ENCODE assay signal across 1 cellular context in the genomic region with DNA sequence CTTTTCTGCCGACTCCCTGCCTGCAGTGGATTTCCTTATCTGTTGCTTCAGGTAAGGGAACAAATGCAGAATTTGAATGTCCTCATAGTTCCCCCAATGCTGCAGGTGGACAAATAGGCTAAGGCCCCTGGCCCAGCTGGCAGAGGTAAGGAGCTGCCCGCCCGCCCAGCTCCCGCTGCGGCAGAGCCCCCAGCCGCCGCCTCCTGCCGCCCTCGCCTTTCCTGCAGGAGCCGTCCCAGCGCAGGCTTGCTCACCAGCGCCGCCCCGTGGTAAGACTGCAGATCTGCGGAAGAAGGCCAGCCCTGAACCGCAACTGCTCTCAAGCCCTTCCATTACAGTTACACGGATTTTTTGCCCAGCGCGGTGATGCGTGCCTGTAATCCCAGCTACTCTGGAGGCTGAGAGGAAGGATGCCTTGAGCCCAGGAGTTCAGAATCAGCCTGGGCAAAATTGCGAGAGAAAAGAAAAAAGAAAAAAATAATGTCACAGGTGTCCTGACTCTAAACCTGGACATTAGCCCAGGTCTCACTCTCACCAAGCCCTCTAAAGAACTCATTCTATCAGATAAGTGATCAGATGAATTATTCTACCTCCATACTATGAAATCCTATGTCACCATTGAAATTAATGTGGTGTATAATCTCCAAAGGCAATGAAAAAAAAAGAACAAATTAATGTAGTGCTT.
A peak's percentile ranks its signal among the peaks of the same experiment; 100 is the strongest.
TF ChIP-seq lines count a peak whose summit lies in the region.

No MANE protein-coding gene starts in this region.

TF ChIP-seq in HEK293, 187 proteins besides CTCF, POLR2A, EP300 and RAD21 (continued from another document):
- TF ChIP-seq EGR2 (tag by site-specific recombination; IDR thresholded peaks at IDR 0.05; ENCODE audit: low read depth) (peak; percentile 59), ZFHX2 (tag by site-specific recombination; conservative IDR thresholded peaks at IDR 0.05) (peak; percentile 78), SP7 (tag by site-specific recombination; IDR thresholded peaks at IDR 0.05) (peak; percentile 22; the same call in 1 of the 2 replicates)
- TF ChIP-seq, protein P1, sequence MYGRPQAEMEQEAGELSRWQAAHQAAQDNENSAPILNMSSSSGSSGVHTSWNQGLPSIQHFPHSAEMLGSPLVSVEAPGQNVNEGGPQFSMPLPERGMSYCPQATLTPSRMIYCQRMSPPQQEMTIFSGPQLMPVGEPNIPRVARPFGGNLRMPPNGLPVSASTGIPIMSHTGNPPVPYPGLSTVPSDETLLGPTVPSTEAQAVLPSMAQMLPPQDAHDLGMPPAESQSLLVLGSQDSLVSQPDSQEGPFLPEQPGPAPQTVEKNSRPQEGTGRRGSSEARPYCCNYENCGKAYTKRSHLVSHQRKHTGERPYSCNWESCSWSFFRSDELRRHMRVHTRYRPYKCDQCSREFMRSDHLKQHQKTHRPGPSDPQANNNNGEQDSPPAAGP (tag by site-specific recombination; IDR thresholded peaks at IDR 0.05), result peak; percentile 18; the same call in 1 of the 2 replicates
